ENCODE assay signal across 34 cellular contexts in genomic region chr12:109296431-109296830, GRCh38. TPM values are rescaled to one million over a fixed set of nuclear protein-coding genes. Genes with fewer than 3 reads are reported as not detected.
"Had no signal": no experiment of that assay in that cellular context is flagged by ENCODE, and none has a peak within 500 bp of the region (broad histone marks: within the 10 kb centered on the region; RNA-seq: fewer than 3 reads in every experiment).

No MANE protein-coding gene starts in this region.

- H3K9me3 Mint-ChIP-seq: activated CD4-positive, alpha-beta memory T cell treated with anti-CD3 and anti-CD28 coated beads, Interleukin-2, amount 10 ng/mL, durations not matched to agents 7 days and 5 days; activated naive CD8-positive, alpha-beta T cell treated with anti-CD3 and anti-CD28 coated beads, Interleukin-2, amount 50 U/mL, for 24 hours had no signal

- H3K4me1 Mint-ChIP-seq: activated CD4-positive, alpha-beta memory T cell treated with anti-CD3 and anti-CD28 coated beads, Interleukin-2, amount 10 ng/mL, durations not matched to agents 7 days and 5 days; activated CD8-positive, alpha-beta memory T cell treated with anti-CD3 and anti-CD28 coated beads, Interleukin-2, amount 10 ng/mL, durations not matched to agents 7 days and 5 days; activated naive CD8-positive, alpha-beta T cell treated with anti-CD3 and anti-CD28 coated beads, Interleukin-2, amount 50 U/mL, for 24 hours had no signal

- H3K4me3 Mint-ChIP-seq: activated CD4-positive, alpha-beta memory T cell treated with anti-CD3 and anti-CD28 coated beads, Interleukin-2, amount 10 ng/mL, durations not matched to agents 7 days and 5 days; activated CD8-positive, alpha-beta memory T cell treated with anti-CD3 and anti-CD28 coated beads, Interleukin-2, amount 10 ng/mL, durations not matched to agents 7 days and 5 days; activated naive CD8-positive, alpha-beta T cell; activated naive CD8-positive, alpha-beta T cell treated with anti-CD3 and anti-CD28 coated beads, Interleukin-2, amount 50 U/mL, for 24 hours; brain had no signal

- H3K27ac Mint-ChIP-seq: activated CD4-positive, alpha-beta memory T cell treated with anti-CD3 and anti-CD28 coated beads, Interleukin-2, amount 10 ng/mL, durations not matched to agents 7 days and 5 days; activated CD8-positive, alpha-beta memory T cell treated with anti-CD3 and anti-CD28 coated beads, Interleukin-2, amount 10 ng/mL, durations not matched to agents 7 days and 5 days; activated naive CD8-positive, alpha-beta T cell; activated naive CD8-positive, alpha-beta T cell treated with anti-CD3 and anti-CD28 coated beads, Interleukin-2, amount 50 U/mL, for 24 hours had no signal

- H3K36me3 Mint-ChIP-seq: activated CD8-positive, alpha-beta memory T cell treated with anti-CD3 and anti-CD28 coated beads, Interleukin-2, amount 10 ng/mL, durations not matched to agents 7 days and 5 days; activated naive CD8-positive, alpha-beta T cell; brain had no signal

- DNase-seq: activated CD4-positive, alpha-beta memory T cell treated with anti-CD3 and anti-CD28 coated beads, Interleukin-2, amount 10 ng/mL, durations not matched to agents 7 days and 5 days; activated CD4-positive, alpha-beta T cell treated with anti-CD3 and anti-CD28 coated beads for 1 hour; activated CD4-positive, alpha-beta T cell treated with anti-CD3 and anti-CD28 coated beads for 48 hours; activated CD4-positive, CD25-positive, alpha-beta regulatory T cell; activated CD8-positive, alpha-beta memory T cell treated with anti-CD3 and anti-CD28 coated beads for 24 hours; activated CD8-positive, alpha-beta memory T cell treated with anti-CD3 and anti-CD28 coated beads, Interleukin-2, amount 10 ng/mL, durations not matched to agents 7 days and 5 days; activated CD8-positive, alpha-beta memory T cell treated with anti-CD3 and anti-CD28 coated beads, Interleukin-2, amount 50 U/mL, for 48 hours; activated gamma-delta T cell; activated naive CD4-positive, alpha-beta T cell treated with Interleukin-2 at 50 U/mL for 16 hours; activated naive CD8-positive, alpha-beta T cell treated with anti-CD3 and anti-CD28 coated beads, Interleukin-2, amount 50 U/mL, for 24 hours; activated T-cell treated with anti-CD3 and anti-CD28 coated beads, Interleukin-2, amount 50 U/mL, for 48 hours; anterior cingulate cortex; caudate nucleus; Kasumi-1; KG1; MG63; NCI-H1048; NCI-H1105 treated with DMSO at 0.1 percent for 48 hours; NCI-H1436; NCI-H1694; NCI-H2029; NCI-H345; NCI-H524 treated with DMSO at 0.1 percent for 48 hours; SHP77; SJCRH30; T1000; WERI-Rb-1 had no signal

RNA-seq across cellular contexts. Expression of gene FOXN4, which starts 12.7 kb away (rescaled TPM):
- total RNA-seq: activated CD4-positive, alpha-beta memory T cell treated with anti-CD3 and anti-CD28 coated beads, Interleukin-2, amount 10 ng/mL, durations not matched to agents 7 days and 5 days; activated CD8-positive, alpha-beta memory T cell treated with anti-CD3 and anti-CD28 coated beads, Interleukin-2, amount 10 ng/mL, durations not matched to agents 7 days and 5 days; bronchial epithelial cell; NCI-H460; RPMI7951; SJCRH30; T-helper 1 cell treated with Interleukin-12 subunit alpha and Interleukin-12 subunit beta and Interleukin-4 antibody, amounts not matched to agents 30 ng/mL and 1 ng/mL, for 36 hours; T-helper 2 cell treated with Interferon-gamma antibody and Interleukin-4, amounts not matched to agents 100 ng/mL and 5 ng/mL, for 36 hours had no signal

RNA-seq across cellular contexts. Expression of gene MYO1H, which starts 51.3 kb away (rescaled TPM):
- total RNA-seq: activated CD4-positive, alpha-beta memory T cell treated with anti-CD3 and anti-CD28 coated beads, Interleukin-2, amount 10 ng/mL, durations not matched to agents 7 days and 5 days; activated CD8-positive, alpha-beta memory T cell treated with anti-CD3 and anti-CD28 coated beads, Interleukin-2, amount 10 ng/mL, durations not matched to agents 7 days and 5 days; bronchial epithelial cell; NCI-H460; RPMI7951; SJCRH30; T-helper 1 cell treated with Interleukin-12 subunit alpha and Interleukin-12 subunit beta and Interleukin-4 antibody, amounts not matched to agents 30 ng/mL and 1 ng/mL, for 36 hours; T-helper 2 cell treated with Interferon-gamma antibody and Interleukin-4, amounts not matched to agents 100 ng/mL and 5 ng/mL, for 36 hours had no signal
